In the genomic region with DNA sequence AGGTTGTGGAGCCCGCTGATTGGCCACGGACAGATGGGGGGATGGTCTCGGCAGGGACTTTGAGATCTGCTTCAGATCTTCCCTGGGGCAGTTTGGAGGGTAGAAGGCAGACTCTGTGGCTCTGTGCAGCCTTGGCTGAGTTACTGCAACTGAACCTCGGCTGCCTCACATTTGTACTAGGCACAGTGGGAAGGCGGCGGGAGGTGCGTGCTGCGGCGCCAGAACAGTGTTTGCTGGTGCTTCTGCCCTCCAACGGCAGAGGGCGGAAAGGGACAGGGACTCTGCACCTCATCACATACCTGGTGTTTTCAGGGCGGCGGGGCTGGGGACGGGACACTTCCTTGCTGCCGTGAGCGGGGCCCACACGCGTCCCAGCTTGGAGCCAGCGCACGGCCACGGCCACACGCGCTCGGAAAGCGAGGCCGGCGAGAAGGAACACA, we compare ENCODE assay signal across 1 cellular context.
TF ChIP-seq lines count a peak whose summit lies in the region.

No MANE protein-coding gene starts in this region.

TF ChIP-seq in HepG2, 621 proteins besides CTCF, POLR2A, EP300 and RAD21 (continued from another document):
- TF ChIP-seq KMT2A (CRISPR knock-in tag; IDR thresholded peaks at IDR 0.05) = peak; percentile 61; the same call in 1 of the 2 replicates
- peak; percentile 22; the same call in 1 of the 2 replicates for TF ChIP-seq YEATS2 (CRISPR knock-in tag; IDR thresholded peaks at IDR 0.05; ENCODE audit: borderline replicate concordance)
- TF ChIP-seq, protein P1, sequence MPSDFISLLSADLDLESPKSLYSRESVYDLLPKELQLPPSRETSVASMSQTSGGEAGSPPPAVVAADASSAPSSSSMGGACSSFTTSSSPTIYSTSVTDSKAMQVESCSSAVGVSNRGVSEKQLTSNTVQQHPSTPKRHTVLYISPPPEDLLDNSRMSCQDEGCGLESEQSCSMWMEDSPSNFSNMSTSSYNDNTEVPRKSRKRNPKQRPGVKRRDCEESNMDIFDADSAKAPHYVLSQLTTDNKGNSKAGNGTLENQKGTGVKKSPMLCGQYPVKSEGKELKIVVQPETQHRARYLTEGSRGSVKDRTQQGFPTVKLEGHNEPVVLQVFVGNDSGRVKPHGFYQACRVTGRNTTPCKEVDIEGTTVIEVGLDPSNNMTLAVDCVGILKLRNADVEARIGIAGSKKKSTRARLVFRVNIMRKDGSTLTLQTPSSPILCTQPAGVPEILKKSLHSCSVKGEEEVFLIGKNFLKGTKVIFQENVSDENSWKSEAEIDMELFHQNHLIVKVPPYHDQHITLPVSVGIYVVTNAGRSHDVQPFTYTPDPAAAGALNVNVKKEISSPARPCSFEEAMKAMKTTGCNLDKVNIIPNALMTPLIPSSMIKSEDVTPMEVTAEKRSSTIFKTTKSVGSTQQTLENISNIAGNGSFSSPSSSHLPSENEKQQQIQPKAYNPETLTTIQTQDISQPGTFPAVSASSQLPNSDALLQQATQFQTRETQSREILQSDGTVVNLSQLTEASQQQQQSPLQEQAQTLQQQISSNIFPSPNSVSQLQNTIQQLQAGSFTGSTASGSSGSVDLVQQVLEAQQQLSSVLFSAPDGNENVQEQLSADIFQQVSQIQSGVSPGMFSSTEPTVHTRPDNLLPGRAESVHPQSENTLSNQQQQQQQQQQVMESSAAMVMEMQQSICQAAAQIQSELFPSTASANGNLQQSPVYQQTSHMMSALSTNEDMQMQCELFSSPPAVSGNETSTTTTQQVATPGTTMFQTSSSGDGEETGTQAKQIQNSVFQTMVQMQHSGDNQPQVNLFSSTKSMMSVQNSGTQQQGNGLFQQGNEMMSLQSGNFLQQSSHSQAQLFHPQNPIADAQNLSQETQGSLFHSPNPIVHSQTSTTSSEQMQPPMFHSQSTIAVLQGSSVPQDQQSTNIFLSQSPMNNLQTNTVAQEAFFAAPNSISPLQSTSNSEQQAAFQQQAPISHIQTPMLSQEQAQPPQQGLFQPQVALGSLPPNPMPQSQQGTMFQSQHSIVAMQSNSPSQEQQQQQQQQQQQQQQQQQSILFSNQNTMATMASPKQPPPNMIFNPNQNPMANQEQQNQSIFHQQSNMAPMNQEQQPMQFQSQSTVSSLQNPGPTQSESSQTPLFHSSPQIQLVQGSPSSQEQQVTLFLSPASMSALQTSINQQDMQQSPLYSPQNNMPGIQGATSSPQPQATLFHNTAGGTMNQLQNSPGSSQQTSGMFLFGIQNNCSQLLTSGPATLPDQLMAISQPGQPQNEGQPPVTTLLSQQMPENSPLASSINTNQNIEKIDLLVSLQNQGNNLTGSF (CRISPR knock-in tag; IDR thresholded peaks at IDR 0.05) = no peak
- no peak for TF ChIP-seq KAT2B (IDR thresholded peaks at IDR 0.05; ENCODE audit: borderline replicate concordance, low read depth, low read length)
- TF ChIP-seq POLR2G (IDR thresholded peaks at IDR 0.05; ENCODE audit: low read depth, low read length) = peak; percentile 76
- TF ChIP-seq ZNF564 (CRISPR knock-in tag; IDR thresholded peaks at IDR 0.05) = peak; percentile 36; the same call in 1 of the 2 replicates
- no peak for TF ChIP-seq ZNF253 (CRISPR knock-in tag; IDR thresholded peaks at IDR 0.05; ENCODE audit: borderline replicate concordance)
- 0 out of 2 replicates have a peak, but pooled peaks have one; percentile 34 for TF ChIP-seq ZNF558 (CRISPR knock-in tag; IDR thresholded peaks at IDR 0.05; ENCODE audit: borderline replicate concordance)
- TF ChIP-seq NR2F1 (CRISPR knock-in tag; IDR thresholded peaks at IDR 0.05) = no peak
- TF ChIP-seq GATAD1 (CRISPR knock-in tag; IDR thresholded peaks at IDR 0.05) = peak; percentile 39; the same call in 1 of the 2 replicates
